Comparison of ENCODE assay signal across 13 cellular contexts in the genomic region with DNA sequence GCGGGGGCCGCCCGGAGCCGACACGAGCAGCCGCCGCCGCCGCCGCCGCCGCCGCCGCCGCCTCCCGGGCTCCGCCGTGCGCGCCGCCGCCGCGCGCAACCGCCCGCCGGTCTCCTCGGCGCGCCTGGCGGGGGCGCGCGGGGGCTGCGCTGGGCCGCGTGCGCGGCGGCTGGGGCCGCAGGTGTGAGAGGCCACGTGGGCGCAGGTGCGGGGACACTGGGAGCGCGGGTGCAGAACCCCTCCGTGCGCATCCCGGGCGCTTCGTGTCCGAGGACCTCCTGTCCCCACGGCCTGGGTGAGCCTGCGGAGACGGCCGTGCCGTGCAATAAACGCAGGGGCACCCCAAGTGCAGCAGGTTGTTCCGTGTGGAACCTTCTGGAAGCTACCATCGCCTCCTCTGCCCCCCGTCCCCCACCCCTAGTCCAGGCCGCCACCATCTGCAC. TPM values are rescaled to one million over a fixed set of nuclear protein-coding genes. Genes with fewer than 3 reads are reported as not detected.
DNase-seq lines count a peak whose midpoint lies in the region; ATAC-seq and TF ChIP-seq lines count a peak whose summit lies in the region.
"Had no signal": no experiment of that assay in that cellular context is flagged by ENCODE, and none has a peak within 500 bp of the region (broad histone marks: within the 10 kb centered on the region; RNA-seq: fewer than 3 reads in every experiment).

A gene with protein sequence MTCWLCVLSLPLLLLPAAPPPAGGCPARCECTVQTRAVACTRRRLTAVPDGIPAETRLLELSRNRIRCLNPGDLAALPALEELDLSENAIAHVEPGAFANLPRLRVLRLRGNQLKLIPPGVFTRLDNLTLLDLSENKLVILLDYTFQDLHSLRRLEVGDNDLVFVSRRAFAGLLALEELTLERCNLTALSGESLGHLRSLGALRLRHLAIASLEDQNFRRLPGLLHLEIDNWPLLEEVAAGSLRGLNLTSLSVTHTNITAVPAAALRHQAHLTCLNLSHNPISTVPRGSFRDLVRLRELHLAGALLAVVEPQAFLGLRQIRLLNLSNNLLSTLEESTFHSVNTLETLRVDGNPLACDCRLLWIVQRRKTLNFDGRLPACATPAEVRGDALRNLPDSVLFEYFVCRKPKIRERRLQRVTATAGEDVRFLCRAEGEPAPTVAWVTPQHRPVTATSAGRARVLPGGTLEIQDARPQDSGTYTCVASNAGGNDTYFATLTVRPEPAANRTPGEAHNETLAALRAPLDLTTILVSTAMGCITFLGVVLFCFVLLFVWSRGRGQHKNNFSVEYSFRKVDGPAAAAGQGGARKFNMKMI (minus strand): TSS at position 41 of the 443 bp plus-strand sequence. CDS start 16,378 bp downstream, outside the sequence.

- CTCF ChIA-PET in activated CD8-positive, alpha-beta T cell treated with anti-CD3 and anti-CD28 coated beads, Interleukin-2, amount 10 ng/mL, durations not matched to agents 7 days and 5 days (lab: Charles Lee), result no interaction called here
- CTCF ChIA-PET in activated CD8-positive, alpha-beta T cell treated with anti-CD3 and anti-CD28 coated beads for 36 hours (lab: Charles Lee), result no interaction called here

- intact Hi-C loops in activated CD8-positive, alpha-beta T cell treated with anti-CD3 and anti-CD28 coated beads for 36 hours (cut with micrococcal nuclease), result no loop called here

- no peaks in the 10 kb centered on the region for H3K36me3 ChIP-seq in RWPE2 (ENCODE audit: low read depth)
- H3K36me3 ChIP-seq: heart left ventricle, tibial nerve had no signal

- H3K4me1 Mint-ChIP-seq in activated CD8-positive, alpha-beta T cell treated with anti-CD3 and anti-CD28 coated beads, Interleukin-2, amount 10 ng/mL, durations not matched to agents 7 days and 5 days (ENCODE audit: low read depth), result peaks cover 2% of the 10 kb centered on the region
- H3K4me1 Mint-ChIP-seq in activated CD8-positive, alpha-beta T cell treated with anti-CD3 and anti-CD28 coated beads for 36 hours (ENCODE audit: low read depth), result peaks cover 5% of the 10 kb centered on the region
- peaks cover 6% of the 10 kb centered on the region for H3K4me1 Mint-ChIP-seq in glutamatergic neuron (ENCODE audit: low read depth, unreplicated experiment)
- peaks cover 44% of the 10 kb centered on the region for H3K4me1 Mint-ChIP-seq in stimulated activated memory B cell treated with anti-CD40 and anti-IgM and Interleukin-4, amounts not matched to agents 10 μg/mL and 1 μg/mL and 100 μg/mL, for 72 hours

- peak within 1 kb of the TSS; percentile 22 for H3K4me3 ChIP-seq in RWPE2 (ENCODE audit: severe bottlenecking)
- H3K4me3 ChIP-seq: tibial nerve had no signal

- POLR2A ChIA-PET in activated CD8-positive, alpha-beta T cell treated with anti-CD3 and anti-CD28 coated beads, Interleukin-2, amount 10 ng/mL, durations not matched to agents 7 days and 5 days (lab: Charles Lee), result interaction anchor here (2.5 kb wide), 1 partner anchor 20 kb away, joined by 10 read pairs; a partner anchor contains a TSS
- POLR2A ChIA-PET in activated CD8-positive, alpha-beta T cell treated with anti-CD3 and anti-CD28 coated beads for 36 hours (lab: Charles Lee), result no interaction called here

- H3K9me3 Mint-ChIP-seq in activated CD8-positive, alpha-beta T cell treated with anti-CD3 and anti-CD28 coated beads, Interleukin-2, amount 10 ng/mL, durations not matched to agents 7 days and 5 days (ENCODE audit: insufficient read depth), result no peaks in the 10 kb centered on the region
- H3K9me3 Mint-ChIP-seq in activated CD8-positive, alpha-beta T cell treated with anti-CD3 and anti-CD28 coated beads for 36 hours, result no peaks in the 10 kb centered on the region
- H3K9me3 Mint-ChIP-seq in glutamatergic neuron (ENCODE audit: unreplicated experiment), result peaks cover 6% of the 10 kb centered on the region
- peaks cover 2% of the 10 kb centered on the region for H3K9me3 Mint-ChIP-seq in stimulated activated memory B cell treated with anti-CD40 and anti-IgM and Interleukin-4, amounts not matched to agents 10 μg/mL and 1 μg/mL and 100 μg/mL, for 72 hours

- DNase-seq in activated CD8-positive, alpha-beta T cell treated with anti-CD3 and anti-CD28 coated beads, Interleukin-2, amount 10 ng/mL, durations not matched to agents 7 days and 5 days, result no peak
- no peak for DNase-seq in activated CD8-positive, alpha-beta T cell treated with anti-CD3 and anti-CD28 coated beads for 36 hours
- DNase-seq in RWPE2 (ENCODE audit: low spot score) (no peak), glutamatergic neuron (no peak)
- DNase-seq in stimulated activated CD4-positive, alpha-beta T cell treated with anti-CD3 and anti-CD28 coated beads, Interleukin-2, amount 100 ng/mL, for 48 hours, result no peak
- DNase-seq: activated gamma-delta T cell treated with Interleukin-2 at 50 U/mL for 16 hours, DND-41, heart left ventricle, Right ventricle myocardium superior had no signal

- H3K27me3 ChIP-seq in RWPE2 (ENCODE audit: insufficient read depth, poor library complexity, severe bottlenecking), result peaks cover 6% of the 10 kb centered on the region

- H3K27me3 Mint-ChIP-seq in activated CD8-positive, alpha-beta T cell treated with anti-CD3 and anti-CD28 coated beads, Interleukin-2, amount 10 ng/mL, durations not matched to agents 7 days and 5 days (ENCODE audit: low read depth), result peaks cover 42% of the 10 kb centered on the region
- H3K27me3 Mint-ChIP-seq in activated CD8-positive, alpha-beta T cell treated with anti-CD3 and anti-CD28 coated beads for 36 hours, result peaks cover 49% of the 10 kb centered on the region
- H3K27me3 Mint-ChIP-seq in glutamatergic neuron (ENCODE audit: unreplicated experiment), result peaks cover 2% of the 10 kb centered on the region
- H3K27me3 Mint-ChIP-seq in stimulated activated memory B cell treated with anti-CD40 and anti-IgM and Interleukin-4, amounts not matched to agents 10 μg/mL and 1 μg/mL and 100 μg/mL, for 72 hours, result peaks cover 61% of the 10 kb centered on the region

- ATAC-seq in activated CD8-positive, alpha-beta T cell treated with anti-CD3 and anti-CD28 coated beads, Interleukin-2, amount 10 ng/mL, durations not matched to agents 7 days and 5 days, result peak; percentile 27
- ATAC-seq in activated CD8-positive, alpha-beta T cell treated with anti-CD3 and anti-CD28 coated beads for 36 hours, result no peak
- ATAC-seq in RWPE2 (ENCODE audit: low read depth) (no peak), HG03196 (IDR thresholded peaks at IDR 0.05; ENCODE audit: unreplicated experiment) (no peak), HG02588 (IDR thresholded peaks at IDR 0.05; ENCODE audit: unreplicated experiment) (no peak)
- ATAC-seq in stimulated activated memory B cell treated with anti-CD40 and anti-IgM and Interleukin-4, amounts not matched to agents 10 μg/mL and 1 μg/mL and 100 μg/mL, for 72 hours, result no peak
- ATAC-seq: heart left ventricle had no signal

- H3K36me3 Mint-ChIP-seq in activated CD8-positive, alpha-beta T cell treated with anti-CD3 and anti-CD28 coated beads, Interleukin-2, amount 10 ng/mL, durations not matched to agents 7 days and 5 days (ENCODE audit: low read depth), result no peaks in the 10 kb centered on the region
- no peaks in the 10 kb centered on the region for H3K36me3 Mint-ChIP-seq in activated CD8-positive, alpha-beta T cell treated with anti-CD3 and anti-CD28 coated beads for 36 hours (ENCODE audit: low read depth)
- H3K36me3 Mint-ChIP-seq in glutamatergic neuron (ENCODE audit: unreplicated experiment), result no peaks in the 10 kb centered on the region
- no peaks in the 10 kb centered on the region for H3K36me3 Mint-ChIP-seq in stimulated activated memory B cell treated with anti-CD40 and anti-IgM and Interleukin-4, amounts not matched to agents 10 μg/mL and 1 μg/mL and 100 μg/mL, for 72 hours

- H3K4me3 Mint-ChIP-seq in activated CD8-positive, alpha-beta T cell treated with anti-CD3 and anti-CD28 coated beads, Interleukin-2, amount 10 ng/mL, durations not matched to agents 7 days and 5 days, result no peak within 1 kb of the TSS
- H3K4me3 Mint-ChIP-seq in activated CD8-positive, alpha-beta T cell treated with anti-CD3 and anti-CD28 coated beads for 36 hours, result no peak within 1 kb of the TSS
- H3K4me3 Mint-ChIP-seq in glutamatergic neuron (ENCODE audit: unreplicated experiment), result peak within 1 kb of the TSS; percentile 75
- peak within 1 kb of the TSS; percentile 63 for H3K4me3 Mint-ChIP-seq in stimulated activated memory B cell treated with anti-CD40 and anti-IgM and Interleukin-4, amounts not matched to agents 10 μg/mL and 1 μg/mL and 100 μg/mL, for 72 hours

- no peaks in the 10 kb centered on the region for H3K9me3 ChIP-seq in RWPE2 (ENCODE audit: severe bottlenecking)
- H3K9me3 ChIP-seq: heart left ventricle, tibial nerve had no signal

- no peaks in the 10 kb centered on the region for H3K4me1 ChIP-seq in RWPE2 (ENCODE audit: insufficient read depth, poor library complexity, severe bottlenecking)

- no peak within 1 kb of the TSS for H3K27ac ChIP-seq in RWPE2 (ENCODE audit: poor library complexity, severe bottlenecking)
- H3K27ac ChIP-seq: heart left ventricle, tibial nerve had no signal

- H3K27ac Mint-ChIP-seq in activated CD8-positive, alpha-beta T cell treated with anti-CD3 and anti-CD28 coated beads, Interleukin-2, amount 10 ng/mL, durations not matched to agents 7 days and 5 days, result no peak within 1 kb of the TSS
- H3K27ac Mint-ChIP-seq in activated CD8-positive, alpha-beta T cell treated with anti-CD3 and anti-CD28 coated beads for 36 hours, result no peak within 1 kb of the TSS
- H3K27ac Mint-ChIP-seq in glutamatergic neuron (ENCODE audit: unreplicated experiment), result no peak within 1 kb of the TSS
- peak within 1 kb of the TSS; percentile 24 for H3K27ac Mint-ChIP-seq in stimulated activated memory B cell treated with anti-CD40 and anti-IgM and Interleukin-4, amounts not matched to agents 10 μg/mL and 1 μg/mL and 100 μg/mL, for 72 hours

- no peak for TF ChIP-seq CTCF in activated CD8-positive, alpha-beta T cell treated with anti-CD3 and anti-CD28 coated beads for 36 hours (IDR thresholded peaks at IDR 0.05)
- no peak for TF ChIP-seq CTCF in RWPE2 (IDR thresholded peaks at IDR 0.05; ENCODE audit: poor library complexity, severe bottlenecking)
- TF ChIP-seq CTCF in glutamatergic neuron (IDR thresholded peaks at IDR 0.05; ENCODE audit: partially characterized antibody, unreplicated experiment), result no peak

RNA-seq across cellular contexts. Expression of the gene that starts here (rescaled TPM):
- total RNA-seq in activated CD8-positive, alpha-beta T cell treated with anti-CD3 and anti-CD28 coated beads, Interleukin-2, amount 10 ng/mL, durations not matched to agents 7 days and 5 days, result under 1 TPM; 0.66 to 0.76 TPM
- under 1 TPM; 0.16 to 0.27 TPM for total RNA-seq in activated CD8-positive, alpha-beta T cell treated with anti-CD3 and anti-CD28 coated beads for 36 hours
- 0.25 TPM for total RNA-seq in glutamatergic neuron (ENCODE audit: unreplicated experiment)
- total RNA-seq: Right ventricle myocardium superior had no signal

Comparison
In these comparisons a context has a peak if more than half of its experiments do, and no peak if none do; other contexts are left out.
1. Peak in ATAC-seq in activated CD8-positive, alpha-beta T cell treated with anti-CD3 and anti-CD28 coated beads, Interleukin-2, amount 10 ng/mL, durations not matched to agents 7 days and 5 days; RNA of the gene not detected or under 1 TPM.
2. H3K4me3 Mint-ChIP-seq: peak in glutamatergic neuron (single experiment) and stimulated activated memory B cell treated with anti-CD40 and anti-IgM and Interleukin-4, amounts not matched to agents 10 μg/mL and 1 μg/mL and 100 μg/mL, for 72 hours (single experiment); none in activated CD8-positive, alpha-beta T cell treated with anti-CD3 and anti-CD28 coated beads, Interleukin-2, amount 10 ng/mL, durations not matched to agents 7 days and 5 days (single experiment) and activated CD8-positive, alpha-beta T cell treated with anti-CD3 and anti-CD28 coated beads for 36 hours (single experiment).